In the genomic region with DNA sequence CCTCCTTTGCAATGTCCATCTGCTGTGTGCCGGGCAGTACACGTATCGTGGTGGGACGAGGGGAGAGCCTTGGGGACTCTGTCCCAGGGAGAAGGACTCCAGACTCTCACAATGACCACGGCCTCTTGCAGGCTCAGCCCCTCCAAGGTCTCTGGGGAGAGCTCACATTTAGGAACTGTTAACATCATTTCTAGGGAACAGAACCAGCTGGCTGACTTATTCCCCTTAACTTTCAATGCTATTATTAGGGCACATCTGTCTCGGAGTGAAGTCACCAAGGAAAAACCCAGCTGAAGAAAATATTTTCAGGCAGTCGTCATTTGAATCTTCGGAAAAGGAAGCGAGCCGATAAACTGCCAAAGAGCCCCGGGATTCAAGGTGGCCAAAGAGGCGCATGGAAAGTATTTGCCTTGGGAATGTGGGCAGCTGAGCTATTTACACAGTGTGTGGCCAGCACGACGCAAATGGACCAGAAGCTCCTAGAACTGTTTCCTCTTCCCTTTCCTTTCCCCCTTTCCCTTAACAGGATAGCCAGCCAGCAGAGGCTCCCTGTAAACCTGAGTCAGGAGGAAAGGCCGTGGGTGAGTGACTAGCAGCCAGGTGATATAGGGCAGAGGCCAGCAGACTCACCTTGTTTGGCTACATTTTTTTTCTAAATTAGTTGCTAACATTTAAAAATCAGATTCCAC, we compare ENCODE assay signal across 9 cellular contexts.
DNase-seq lines count a peak whose midpoint lies in the region; ATAC-seq and TF ChIP-seq lines count a peak whose summit lies in the region.
"Had no signal": no experiment of that assay in that cellular context is flagged by ENCODE, and none has a peak within 500 bp of the region (broad histone marks: within the 10 kb centered on the region; RNA-seq: fewer than 3 reads in every experiment).

No MANE protein-coding gene starts in this region.

- no peaks in the 10 kb centered on the region for H3K9me2 ChIP-seq in OCI-LY7 (ENCODE audit: insufficient read depth, low read length)

- H3K4me3 ChIP-seq in OCI-LY7 (ENCODE audit: low read depth, low read length, poor library complexity, severe bottlenecking) (peak overlapping the region; percentile 55), fibroblast of lung (replicated peaks in 1 of 4; ENCODE audit: control extremely low read depth in 1 of 4, insufficient read depth in 1 of 4, low read depth in 3 of 4, low read length in 4 of 4) (no peak overlapping the region), neutrophil (ENCODE audit: low read depth in 1 of 2, low read length in 1 of 2) (no peak overlapping the region), A673 (ENCODE audit: low read depth, low read length, poor library complexity, severe bottlenecking) (no peak overlapping the region)

- H3K9me3 ChIP-seq in OCI-LY7 (ENCODE audit: low read length), result no peaks in the 10 kb centered on the region
- H3K9me3 ChIP-seq in fibroblast of lung (ENCODE audit: control insufficient read depth, insufficient read depth, low read depth, low read length), result no peaks in the 10 kb centered on the region
- no peaks in the 10 kb centered on the region for H3K9me3 ChIP-seq in neutrophil
- H3K9me3 ChIP-seq in A673 (ENCODE audit: low read depth, low read length, poor library complexity, severe bottlenecking), result no peaks in the 10 kb centered on the region

- TF ChIP-seq CTCF in OCI-LY7 (conservative IDR thresholded peaks at IDR 0.05; ENCODE audit: low read length), result no peak
- TF ChIP-seq CTCF in fibroblast of lung (conservative IDR thresholded peaks at IDR 0.05 in 1 of 2, IDR thresholded peaks at IDR 0.05 in 1 of 2; ENCODE audit: low read depth in 1 of 2, low read length in 2 of 2), result no peak
- TF ChIP-seq CTCF in neutrophil (IDR thresholded peaks at IDR 0.05), result no peak
- no peak for TF ChIP-seq CTCF in A673 (conservative IDR thresholded peaks at IDR 0.05; ENCODE audit: low read depth, low read length)

- peaks cover 86% of the 10 kb centered on the region; the same call in 1 of the 2 replicates for H3K79me2 ChIP-seq in OCI-LY7 (ENCODE audit: insufficient read depth, low read depth, low read length)
- H3K79me2 ChIP-seq in fibroblast of lung (ENCODE audit: control insufficient read depth, insufficient read depth, low read length), result no peaks in the 10 kb centered on the region

- CTCF ChIA-PET in OCI-LY7 (lab: Charles Lee; ENCODE audit: unreplicated experiment) (interaction anchor here (0.7 to 4.7 kb wide), 3 partner anchors 9 to 23 kb away, joined by 3 to 23 read pairs (median 4); no protein-coding TSS in a partner anchor), A673 (lab: Charles Lee) (no interaction called here)

- POLR2A ChIA-PET in OCI-LY7 (lab: Charles Lee) (interaction anchor here (0.6 to 8.9 kb wide), 10 partner anchors 11 to 165 kb away, joined by 3 to 125 read pairs (median 3); no protein-coding TSS in a partner anchor), A673 (lab: Charles Lee; ENCODE audit: low non-redundant PET) (no interaction called here)

- no peak overlapping the region for H3K27ac ChIP-seq in OCI-LY7 (ENCODE audit: low read depth, low read length, poor library complexity, severe bottlenecking)
- peak overlapping the region; percentile 97 for H3K27ac ChIP-seq in fibroblast of lung (ENCODE audit: insufficient read depth, low read length)
- peak overlapping the region; percentile 73 for H3K27ac ChIP-seq in neutrophil
- H3K27ac ChIP-seq in A673 (ENCODE audit: low read depth, low read length, poor library complexity, severe bottlenecking), result no peak overlapping the region

- DNase-seq in AG20443 (ENCODE audit: low spot score) (peak; percentile 84), OCI-LY7 (ENCODE audit: low spot score) (no peak), fibroblast of lung (ENCODE audit: low read depth in 2 of 2) (peak; percentile 80 to 93), A673 (ENCODE audit: low spot score) (no peak), NOMO-1 treated with DMSO at 0.1 percent for 48 hours (lab: John Stamatoyannopoulos, UW; ENCODE audit: unreplicated experiment) (no peak)
- DNase-seq: foreskin melanocyte had no signal

- H3K36me3 ChIP-seq in OCI-LY7 (ENCODE audit: insufficient read depth, low read length) (peaks cover 43% of the 10 kb centered on the region; the same call in 1 of the 2 replicates), fibroblast of lung (ENCODE audit: control insufficient read depth, insufficient read depth, low read length) (peaks cover 2% of the 10 kb centered on the region), neutrophil (peaks cover 31% of the 10 kb centered on the region), A673 (ENCODE audit: insufficient read depth, low read length, poor library complexity, severe bottlenecking) (no peaks in the 10 kb centered on the region)

- ATAC-seq in GM19395 (IDR thresholded peaks at IDR 0.05; ENCODE audit: unreplicated experiment), result no peak
- no peak for ATAC-seq in HG03571 (IDR thresholded peaks at IDR 0.05; ENCODE audit: unreplicated experiment)

- H3K27me3 ChIP-seq in fibroblast of lung (ENCODE audit: control insufficient read depth, insufficient read depth, low read length) (no peaks in the 10 kb centered on the region), neutrophil (no peaks in the 10 kb centered on the region), A673 (replicated peaks; ENCODE audit: insufficient read depth, low read depth, low read length, poor library complexity) (no peaks in the 10 kb centered on the region)

- H2AFZ ChIP-seq in OCI-LY7 (ENCODE audit: low read length) (no peak overlapping the region), fibroblast of lung (ENCODE audit: low read length) (no peak overlapping the region)

- no TSS peak for BruUV-seq in OCI-LY7 (replicated peaks; lab: Mats Ljungman, UMichigan)
- no TSS peak for BruUV-seq in A673 (replicated peaks; lab: Mats Ljungman, UMichigan)

- peak overlapping the region; percentile 58 for H3K9ac ChIP-seq in fibroblast of lung (ENCODE audit: insufficient read depth, low read length)

- H3K4me1 ChIP-seq in OCI-LY7 (ENCODE audit: insufficient read depth, low read length, poor library complexity, severe bottlenecking) (peaks cover 63% of the 10 kb centered on the region), fibroblast of lung (ENCODE audit: control insufficient read depth, extremely low read depth, insufficient read depth, low read length) (peaks cover 36% of the 10 kb centered on the region), neutrophil (ENCODE audit: control insufficient read depth in 1 of 2, insufficient read depth in 1 of 2, low read depth in 1 of 2, low read length in 1 of 2) (peaks cover 62 to 67% of the 10 kb centered on the region in 2 experiments), A673 (ENCODE audit: insufficient read depth, low read length, poor library complexity, severe bottlenecking) (peaks cover 30% of the 10 kb centered on the region)

- H4K20me1 ChIP-seq in OCI-LY7 (ENCODE audit: insufficient read depth, low read length) (no peaks in the 10 kb centered on the region), fibroblast of lung (ENCODE audit: control insufficient read depth, extremely low read depth, insufficient read depth, low read length) (no peaks in the 10 kb centered on the region)

- intact Hi-C loops in OCI-LY7 (cut with micrococcal nuclease; ENCODE audit: unreplicated experiment) (no loop called here), A673 (cut with micrococcal nuclease; ENCODE audit: unreplicated experiment) (no loop called here)

- H3K4me2 ChIP-seq in OCI-LY7 (ENCODE audit: low read length), result no peak overlapping the region; the same call in 1 of the 2 replicates
- peak overlapping the region; percentile 73 for H3K4me2 ChIP-seq in fibroblast of lung (ENCODE audit: extremely low read depth, insufficient read depth, low read length)

Comparison
In these comparisons a context has a peak if more than half of its experiments do, and no peak if none do; other contexts are left out.
1. DNase-seq: peak in AG20443 (single experiment) and fibroblast of lung (2 of 2); none in OCI-LY7 (single experiment), A673 (single experiment) and NOMO-1 treated with DMSO at 0.1 percent for 48 hours (single experiment).
2. H3K27ac ChIP-seq: peak in fibroblast of lung (single experiment) and neutrophil (single experiment); none in OCI-LY7 (single experiment) and A673 (single experiment).